8 cellular contexts compared by ENCODE assay signal in the genomic region with DNA sequence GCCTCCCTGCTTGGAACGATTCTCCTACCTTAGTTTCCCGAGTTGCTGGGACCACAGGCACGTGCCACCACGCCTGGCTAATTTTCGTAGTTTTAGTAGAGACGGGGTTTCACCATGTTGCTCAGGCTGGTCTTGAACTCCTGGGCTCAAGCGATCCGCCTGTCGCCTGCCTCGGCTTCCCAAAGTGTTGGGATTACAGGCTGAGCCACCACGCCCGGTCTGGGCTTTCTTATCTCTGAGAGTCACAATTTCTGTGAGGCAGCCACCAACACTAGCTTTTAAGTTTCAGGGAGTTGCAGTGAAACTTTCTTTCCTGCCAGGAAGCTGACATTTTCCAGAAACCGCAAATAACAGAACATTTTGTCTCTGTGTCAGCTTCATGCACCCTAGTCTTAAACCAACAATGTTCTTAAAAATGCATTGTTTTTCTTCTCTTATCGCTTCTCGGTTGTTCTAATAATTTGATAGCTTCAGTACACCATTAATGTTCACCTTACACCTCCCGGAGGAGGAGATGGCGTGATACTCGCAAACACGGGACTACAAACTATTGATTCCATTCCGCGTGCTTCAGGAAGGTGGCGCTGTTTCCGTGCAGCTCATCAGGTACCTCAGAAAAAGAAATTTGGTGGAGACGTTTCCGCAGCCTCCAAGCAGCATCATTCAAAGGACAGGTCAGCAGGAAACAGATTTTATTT. TPM values are rescaled to one million over a fixed set of nuclear protein-coding genes. Genes with fewer than 3 reads are reported as not detected.
DNase-seq lines count a peak whose midpoint lies in the region; ATAC-seq and TF ChIP-seq lines count a peak whose summit lies in the region.

No MANE protein-coding gene starts in this region.

- POLR2A ChIA-PET in BJ (lab: Charles Lee), result no interaction called here

- no peak for DNase-seq in BJ (ENCODE audit: low read depth)
- DNase-seq in NCI-H2171 treated with DMSO at 0.1 percent for 48 hours (lab: John Stamatoyannopoulos, UW), result peak; percentile 67
- DNase-seq in activated CD4-positive, CD25-positive, alpha-beta regulatory T cell treated with anti-CD3 and anti-CD28 coated beads, Interleukin-2, amount 50 U/mL, for 16 hours (ENCODE audit: low read depth, low spot score), result peak; percentile 55
- peak in 48 of 61 donors; percentile 4 to 82 (median 32) for DNase-seq in caudate nucleus (lab: John Stamatoyannopoulos, UW)
- DNase-seq in left kidney (ENCODE audit: low read depth, low spot score), result peak; percentile 82
- DNase-seq in stimulated activated CD4-positive, alpha-beta T cell treated with anti-CD3 and anti-CD28 coated beads, Interleukin-2, amount 100 ng/mL, for 4 hours (ENCODE audit: low read depth), result peak; percentile 48

- CTCF ChIA-PET in BJ (lab: Yijun Ruan, JAX), result interaction anchor here (0.6 to 3.9 kb wide), 36 partner anchors 10 to 396 kb away, joined by 3 to 32 read pairs (median 4); a partner anchor contains a TSS

- no peak overlapping the region for H3K27ac ChIP-seq in caudate nucleus (ENCODE audit: low read depth, low read length)

- ATAC-seq in GM21717 (IDR thresholded peaks at IDR 0.05; ENCODE audit: unreplicated experiment), result peak; percentile 51
- no peak for ATAC-seq in HG02970 (IDR thresholded peaks at IDR 0.05; ENCODE audit: low FRiP score, unreplicated experiment)

- peaks cover 9% of the 10 kb centered on the region for H3K27me3 ChIP-seq in BJ (ENCODE audit: control insufficient read depth, insufficient read depth, low read length)

- peak; percentile 92 for TF ChIP-seq CTCF in BJ (IDR thresholded peaks at IDR 0.05; ENCODE audit: insufficient read depth, low read depth, low read length)

- no peak overlapping the region for H3K4me3 ChIP-seq in BJ (ENCODE audit: low read depth, low read length)

- H3K36me3 ChIP-seq in BJ (ENCODE audit: control insufficient read depth, insufficient read depth, low read length), result no peaks in the 10 kb centered on the region

RNA-seq across cellular contexts. Expression of a gene that starts 7.4 kb away (rescaled TPM):
- polyA plus RNA-seq in BJ (2011; rRNA removed), result 33.8 and 47.0 TPM in 2 replicates
- polyA minus RNA-seq in BJ (2011; rRNA and poly(A)+ RNA removed), result 21.7 and 31.8 TPM in 2 replicates
